ENCODE assay signal across 30 cellular contexts in genomic region chr5:98783051-98783649, GRCh38. TPM values are rescaled to one million over a fixed set of nuclear protein-coding genes. Genes with fewer than 3 reads are reported as not detected.
DNase-seq lines count a peak whose midpoint lies in the region; ATAC-seq, FAIRE-seq and TF ChIP-seq lines count a peak whose summit lies in the region.
"Had no signal": no experiment of that assay in that cellular context is flagged by ENCODE, and none has a peak within 500 bp of the region (broad histone marks: within the 10 kb centered on the region; RNA-seq: fewer than 3 reads in every experiment).

No MANE protein-coding gene starts in this region.

- no TSS peak for BruUV-seq in GM12878 (replicated peaks; lab: Mats Ljungman, UMichigan)

- POLR2A ChIA-PET in GM12878 (lab: Charles Lee): no interaction called here
- POLR2A ChIA-PET in T-cell (lab: Charles Lee): no interaction called here

- H3K36me3 ChIP-seq in GM12878 (ENCODE audit: control insufficient read depth in 2 of 2, insufficient read depth in 2 of 2, low read length in 1 of 2): peaks cover 0 to 6% of the 10 kb centered on the region in 2 experiments; a peak in 3 of 4 replicates
- H3K36me3 ChIP-seq: ovary, transverse colon had no signal

- peaks cover 49% of the 10 kb centered on the region for H3K79me2 ChIP-seq in GM12878 (ENCODE audit: control insufficient read depth, insufficient read depth, low read length)

- WGBS in GM12878 (ENCODE audit: insufficient coverage, insufficient replicate concordance, low lambda C conversion rate, missing lambda C conversion rate): 98% methylated on average over 3 of the region's 3 CpGs

- no peak overlapping the region for H3K4me3 ChIP-seq in GM12878
- H3K4me3 ChIP-seq: esophagus squamous epithelium, MG63, ovary, smooth muscle cell, transverse colon had no signal

- TF ChIP-seq EP300 in GM12878 (IDR thresholded peaks at IDR 0.05; ENCODE audit: borderline replicate concordance in 1 of 2, control insufficient read depth in 1 of 2, low read depth in 2 of 2, low read length in 2 of 2): no peak

- H3K27me3 Mint-ChIP-seq in HFFc6 (ENCODE audit: insufficient read depth) (peaks cover 10% of the 10 kb centered on the region), T-cell (no peaks in the 10 kb centered on the region)
- H3K27me3 Mint-ChIP-seq: memory B cell had no signal

- SMC1A ChIA-PET in GM12878 (lab: Charles Lee; ENCODE audit: uncharacterized antibody, unreplicated experiment): interaction anchor here (1.1 kb wide), 1 partner anchor 27 kb away, joined by 3 read pairs; no protein-coding TSS in a partner anchor

- no peak overlapping the region for H2AFZ ChIP-seq in GM12878 (ENCODE audit: control insufficient read depth, low read depth, low read length)

- H3K4me2 ChIP-seq in GM12878 (ENCODE audit: control insufficient read depth, insufficient read depth): peak overlapping the region; percentile 28; the same call in 1 of the 2 replicates
- H3K4me2 ChIP-seq: smooth muscle cell had no signal

- H4K20me1 ChIP-seq in GM12878 (ENCODE audit: control insufficient read depth, insufficient read depth): no peaks in the 10 kb centered on the region

- no peaks in the 10 kb centered on the region for H3K27me3 ChIP-seq in GM12878 (replicated peaks in 1 of 2; ENCODE audit: control insufficient read depth in 2 of 2, insufficient read depth in 2 of 2, low read length in 1 of 2)
- H3K27me3 ChIP-seq: esophagus squamous epithelium, MG63, ovary, transverse colon had no signal

- DNase-seq in HFFc6 (no peak), GM12878 (ENCODE audit: low read depth, low spot score) (no peak), myocyte (ENCODE audit: low read depth) (peak; percentile 3), NK-92 (lab: John Stamatoyannopoulos, UW; ENCODE audit: unreplicated experiment) (no peak), T-cell (no peak), NCI-H2107 (lab: John Stamatoyannopoulos, UW) (no peak)
- no peak for DNase-seq in effector CD8-positive, alpha-beta T cell (lab: John Stamatoyannopoulos, UW)
- DNase-seq: activated CD8-positive, alpha-beta memory T cell treated with anti-CD3 and anti-CD28 coated beads, Interleukin-2, amount 50 U/mL, for 48 hours; activated CD8-positive, alpha-beta T cell treated with anti-CD3 and anti-CD28 coated beads for 36 hours; activated naive CD4-positive, alpha-beta T cell treated with Interleukin-2 at 50 U/mL for 16 hours; Calu3; dermis blood vessel endothelial cell; DMS79; esophagus squamous epithelium; GF-D8; hypothalamus; KBM-7; MG63; NCI-H1105; NCI-H187 treated with DMSO at 0.1 percent for 48 hours; NCI-H510A treated with DMSO at 0.1 percent for 48 hours; nephron progenitor cell; NK-92 treated with Interleukin-12 subunit alpha and Interleukin-12 subunit beta, amount 100 ng/mL, for 24 hours; ovary; transverse colon had no signal

- TF ChIP-seq RAD21 in GM12878 (IDR thresholded peaks at IDR 0.05; ENCODE audit: insufficient read depth, low read depth, low read length): no peak

- no peak for TF ChIP-seq POLR2A in GM12878 (IDR thresholded peaks at IDR 0.05; ENCODE audit: low read depth, low read length)

- in situ Hi-C loops in GM12878 (cut with MboI): no loop called here

- H3K36me3 Mint-ChIP-seq in HFFc6 (ENCODE audit: low read depth) (peaks cover 96% of the 10 kb centered on the region), T-cell (peaks cover 37% of the 10 kb centered on the region)
- H3K36me3 Mint-ChIP-seq: CD14-positive monocyte had no signal

- no peak overlapping the region for H3K9ac ChIP-seq in GM12878 (ENCODE audit: control insufficient read depth, insufficient read depth, low read length)

- TF ChIP-seq CTCF in HFFc6 (IDR thresholded peaks at IDR 0.05) (no peak), GM12878 (IDR thresholded peaks at IDR 0.05 in 2 of 3, conservative IDR thresholded peaks at IDR 0.05 in 1 of 3; ENCODE audit: control insufficient read depth in 2 of 3, extremely low read depth in 1 of 3, insufficient read depth in 1 of 3, low read depth in 3 of 3, low read length in 3 of 3) (no peak)

- H3K9me3 Mint-ChIP-seq in HFFc6: no peaks in the 10 kb centered on the region
- H3K9me3 Mint-ChIP-seq in T-cell: no peaks in the 10 kb centered on the region
- H3K9me3 Mint-ChIP-seq: activated CD8-positive, alpha-beta T cell treated with anti-CD3 and anti-CD28 coated beads for 36 hours; activated T-helper 1 cell treated with anti-CD3 and anti-CD28 coated beads, Interleukin-12 subunit alpha, Interleukin-12 subunit beta, Interleukin-2, Interleukin-4 antibody, amounts not matched to agents 30 ng/mL and 10 ng/mL and 1 ng/mL, durations not matched to agents 14 hours and 24 hours and 36 hours; central memory CD8-positive, alpha-beta T cell; memory B cell; nephron progenitor cell had no signal

- CTCF ChIA-PET in GM12878 (lab: Yijun Ruan, JAX): interaction anchor here (3.1 kb wide), 1 partner anchor 15 kb away, joined by 26 read pairs; no protein-coding TSS in a partner anchor
- CTCF ChIA-PET in T-cell (lab: Charles Lee): no interaction called here

- no peak overlapping the region for H3K27ac ChIP-seq in GM12878 (ENCODE audit: control insufficient read depth, insufficient read depth)
- H3K27ac ChIP-seq: ovary had no signal

- RAD21 ChIA-PET in GM12878 (lab: Charles Lee; ENCODE audit: unreplicated experiment): no interaction called here

- no peaks in the 10 kb centered on the region for H3K9me3 ChIP-seq in GM12878 (replicated peaks; ENCODE audit: control insufficient read depth, insufficient read depth, low read length)
- H3K9me3 ChIP-seq: esophagus squamous epithelium, MG63, ovary, transverse colon had no signal

- H3K27ac Mint-ChIP-seq in HFFc6 (peak overlapping the region; percentile 87), T-cell (no peak overlapping the region)
- H3K27ac Mint-ChIP-seq: activated CD8-positive, alpha-beta T cell treated with anti-CD3 and anti-CD28 coated beads for 36 hours; activated T-helper 1 cell treated with anti-CD3 and anti-CD28 coated beads, Interleukin-12 subunit alpha, Interleukin-12 subunit beta, Interleukin-2, Interleukin-4 antibody, amounts not matched to agents 30 ng/mL and 10 ng/mL and 1 ng/mL, durations not matched to agents 14 hours and 24 hours and 36 hours; CD14-positive monocyte; memory B cell; nephron progenitor cell had no signal

- intact Hi-C loops in GM12878 (cut with micrococcal nuclease; ENCODE audit: unreplicated experiment): no loop called here

- peaks cover 2% of the 10 kb centered on the region; the same call in 1 of the 2 replicates for H3K4me1 ChIP-seq in GM12878 (ENCODE audit: control insufficient read depth, insufficient read depth, low read length)

- H3K4me3 Mint-ChIP-seq in HFFc6 (peak overlapping the region; percentile 81), T-cell (no peak overlapping the region)
- H3K4me3 Mint-ChIP-seq: activated CD8-positive, alpha-beta T cell treated with anti-CD3 and anti-CD28 coated beads for 36 hours; activated T-helper 1 cell treated with anti-CD3 and anti-CD28 coated beads, Interleukin-12 subunit alpha, Interleukin-12 subunit beta, Interleukin-2, Interleukin-4 antibody, amounts not matched to agents 30 ng/mL and 10 ng/mL and 1 ng/mL, durations not matched to agents 14 hours and 24 hours and 36 hours; CD14-positive monocyte; central memory CD8-positive, alpha-beta T cell; memory B cell; nephron progenitor cell had no signal

- peak; percentile 40 for ATAC-seq in GM12878
- ATAC-seq in T-cell (replicated peaks in 1 of 4): no peak
- ATAC-seq: activated CD8-positive, alpha-beta T cell treated with anti-CD3 and anti-CD28 coated beads for 36 hours had no signal

- H3K4me1 Mint-ChIP-seq in HFFc6 (ENCODE audit: low read depth) (peaks cover 100% of the 10 kb centered on the region), T-cell (peaks cover 35 to 49% (median 44%) of the 10 kb centered on the region in 3 donors)
- H3K4me1 Mint-ChIP-seq: CD14-positive monocyte; central memory CD8-positive, alpha-beta T cell had no signal

- no peak for FAIRE-seq in GM12878 (lab: Jason Lieb, UNC)

TF ChIP-seq in GM12878, 131 proteins besides CTCF, POLR2A, EP300 and RAD21 (continues in another document):
- TF ChIP-seq HDAC6 (IDR thresholded peaks at IDR 0.05; ENCODE audit: unreplicated experiment) (no peak), BCL11A (IDR thresholded peaks at IDR 0.05; ENCODE audit: low read depth, low read length) (no peak), CHD1 (IDR thresholded peaks at IDR 0.05; ENCODE audit: low read depth, low read length) (no peak), PAX8 (IDR thresholded peaks at IDR 0.05) (no peak), RBBP5 (conservative IDR thresholded peaks at IDR 0.05) (no peak)

RNA-seq across cellular contexts. Expression of gene RGMB, which starts 9.7 kb away (rescaled TPM):
- 100 to 1,000 TPM; 219 to 288 (median 235) TPM for total RNA-seq in HFFc6 (2021; fragmentation: NEBNext Ultra II Directional; extraction: Animal tissue kit (Norgen Biotek cat#: 25700))
- total RNA-seq in GM12878 (2013; cell fraction: nucleolus; rRNA removed): 11.9 and 12.2 TPM in 2 replicates
- total RNA-seq in GM12878 (2014; rRNA removed) (11.3 and 11.6 TPM in 2 replicates), GM12878 (2014; rRNA removed; fragmentation: Illumina TruSeq; extraction: Trizol) (6.9 and 7.4 TPM in 2 replicates), GM12878 (2021) (15.3 and 15.8 TPM in 2 replicates), myocyte (206 and 220 TPM in 2 replicates), T-cell (10 to 100 TPM; 14.6 to 22.8 (median 16.8) TPM)
- 1.8 TPM for polyA plus RNA-seq in GM12878 (2011; ENCODE audit: low read depth)
- polyA plus RNA-seq in GM12878 (2011; rRNA removed) (1.5 and 1.6 TPM in 2 replicates), GM12878 (2014; fragmentation: Illumina TruSeq; extraction: Trizol) (9.4 and 11.5 TPM in 2 replicates), GM12878 (2014; fragmentation: Nextera tagmentation; extraction: Ambion mirVana) (1 to 10 TPM; 1.3 to 2.4 TPM), GM12878 (2014; rRNA removed) (7.9 and 10.2 TPM in 2 replicates), GM12878 (2016; fragmentation: Nextera tagmentation; extraction: Ambion mirVana) (1 to 10 TPM; 6.9 to 8.2 TPM)
- polyA plus RNA-seq in GM12878 (2011; cell fraction: cytosol; rRNA removed): 1.6 and 2.1 TPM in 2 replicates
- 3.2 and 3.6 TPM in 2 replicates for polyA plus RNA-seq in GM12878 (2011; cell fraction: nucleus; rRNA removed)
- 3.3 and 4.0 TPM in 2 replicates for polyA plus RNA-seq in GM12878 (2012)
- polyA minus RNA-seq in GM12878 (2011; rRNA and poly(A)+ RNA removed): 2.8 and 4.4 TPM in 2 replicates
- polyA minus RNA-seq in GM12878 (2011; cell fraction: cytosol; rRNA and poly(A)+ RNA removed): 0.83 and 1.1 TPM in 2 replicates
- 6.4 and 11.5 TPM in 2 replicates for polyA minus RNA-seq in GM12878 (2011; cell fraction: nucleus; rRNA and poly(A)+ RNA removed)
- 77.0 TPM for polyA plus RNA-seq in myocyte (2012)
